In genomic region chr5:44646016-44646415, GRCh38 we compare ENCODE assay signal across 26 cellular contexts.
DNase-seq lines count a peak whose midpoint lies in the region; TF ChIP-seq lines count a peak whose summit lies in the region.
"Had no signal": no experiment of that assay in that cellular context is flagged by ENCODE, and none has a peak within 500 bp of the region (broad histone marks: within the 10 kb centered on the region; RNA-seq: fewer than 3 reads in every experiment).

No MANE protein-coding gene starts in this region.

- H3K4me3 ChIP-seq in SJCRH30 (peak overlapping the region; percentile 30), mesenchymal stem cell (ENCODE audit: insufficient read depth in 1 of 2, low read depth in 1 of 2, low read length in 2 of 2) (no peak overlapping the region), skeletal muscle tissue (ENCODE audit: low read length in 3 of 3) (no peak overlapping the region), trophoblast cell (ENCODE audit: low read depth, low read length) (no peak overlapping the region), GM23248 (no peak overlapping the region)
- H3K4me3 ChIP-seq: colonic mucosa, spleen, thoracic aorta had no signal

- H3K79me2 ChIP-seq in trophoblast cell (ENCODE audit: control insufficient read depth, insufficient read depth, low read length, poor library complexity) (no peaks in the 10 kb centered on the region), GM23248 (ENCODE audit: insufficient read depth) (no peaks in the 10 kb centered on the region)

- H2BK5ac ChIP-seq in mesenchymal stem cell (ENCODE audit: low read depth, low read length, poor library complexity, severe bottlenecking) (no peak overlapping the region), trophoblast cell (ENCODE audit: low read depth, low read length, poor library complexity) (no peak overlapping the region)

- H3K36me3 ChIP-seq in SJCRH30 (no peaks in the 10 kb centered on the region), mesenchymal stem cell (ENCODE audit: control insufficient read depth in 1 of 2, insufficient read depth in 2 of 2, low read depth in 1 of 2, low read length in 2 of 2) (no peaks in the 10 kb centered on the region), skeletal muscle tissue (ENCODE audit: control insufficient read depth in 3 of 3, insufficient read depth in 3 of 3, low read length in 3 of 3) (no peaks in the 10 kb centered on the region), trophoblast cell (ENCODE audit: control insufficient read depth in 1 of 2, insufficient read depth in 2 of 2, low read length in 2 of 2) (no peaks in the 10 kb centered on the region), GM23248 (ENCODE audit: low read depth) (no peaks in the 10 kb centered on the region)
- H3K36me3 ChIP-seq: colonic mucosa, neutrophil, spleen, thoracic aorta had no signal

- H3K79me1 ChIP-seq in mesenchymal stem cell (replicated peaks; ENCODE audit: low read length, poor library complexity, severe bottlenecking) (no peaks in the 10 kb centered on the region), trophoblast cell (ENCODE audit: low read length) (no peaks in the 10 kb centered on the region)

- H3F3A ChIP-seq in GM23248 (ENCODE audit: insufficient read depth): no peaks in the 10 kb centered on the region

- no peak for TF ChIP-seq CTCF in endothelial cell (IDR thresholded peaks at IDR 0.05; ENCODE audit: unreplicated experiment)

- H3K23ac ChIP-seq in mesenchymal stem cell (ENCODE audit: low read length in 2 of 2): no peak overlapping the region
- H3K23ac ChIP-seq in trophoblast cell (ENCODE audit: low read length): no peak overlapping the region

- no peaks in the 10 kb centered on the region for H3K9me3 Mint-ChIP-seq in endothelial cell (ENCODE audit: unreplicated experiment)
- H3K9me3 Mint-ChIP-seq: activated CD4-positive, alpha-beta T cell treated with anti-CD3 and anti-CD28 coated beads, Interleukin-2, amount 10 ng/mL, durations not matched to agents 24 days and 14 days; activated naive CD8-positive, alpha-beta T cell treated with anti-CD3 and anti-CD28 coated beads for 36 hours; activated T-helper 17 cell treated with anti-CD3 and anti-CD28 coated beads, Interleukin-2, amount 50 U/mL, for 72 hours; CD8-positive, alpha-beta T cell; endodermal cell had no signal

- no peaks in the 10 kb centered on the region for H3K27me3 Mint-ChIP-seq in endothelial cell (ENCODE audit: unreplicated experiment)
- H3K27me3 Mint-ChIP-seq: activated CD4-positive, alpha-beta T cell treated with anti-CD3 and anti-CD28 coated beads, Interleukin-2, amount 10 ng/mL, durations not matched to agents 24 days and 14 days; activated naive CD8-positive, alpha-beta T cell treated with anti-CD3 and anti-CD28 coated beads for 36 hours; activated T-helper 17 cell treated with anti-CD3 and anti-CD28 coated beads, Interleukin-2, amount 50 U/mL, for 72 hours had no signal

- H3K9me3 ChIP-seq in SJCRH30 (replicated peaks) (no peaks in the 10 kb centered on the region), mesenchymal stem cell (ENCODE audit: control insufficient read depth, low read length) (no peaks in the 10 kb centered on the region), skeletal muscle tissue (ENCODE audit: control insufficient read depth in 3 of 3, low read length in 3 of 3) (no peaks in the 10 kb centered on the region), trophoblast cell (ENCODE audit: insufficient read depth, low read depth, low read length) (peaks cover 3% of the 10 kb centered on the region), GM23248 (ENCODE audit: low read depth) (no peaks in the 10 kb centered on the region)
- H3K9me3 ChIP-seq: colonic mucosa, neutrophil, SK-N-SH, thoracic aorta had no signal

- H3K27me3 ChIP-seq in SJCRH30 (no peaks in the 10 kb centered on the region), mesenchymal stem cell (ENCODE audit: control insufficient read depth in 1 of 2, insufficient read depth in 1 of 2, low read length in 2 of 2) (no peaks in the 10 kb centered on the region), skeletal muscle tissue (ENCODE audit: control insufficient read depth in 3 of 3, insufficient read depth in 3 of 3, low read length in 3 of 3) (no peaks in the 10 kb centered on the region), trophoblast cell (ENCODE audit: insufficient read depth, low read length) (no peaks in the 10 kb centered on the region), GM23248 (replicated peaks; ENCODE audit: insufficient read depth) (0 out of 2 replicates have a peak, but pooled peaks cover 4% of the 10 kb centered on the region)
- H3K27me3 ChIP-seq: colonic mucosa, neutrophil, spleen had no signal

- H4K91ac ChIP-seq in mesenchymal stem cell (ENCODE audit: low read length) (no peak overlapping the region), trophoblast cell (ENCODE audit: low read depth, low read length) (no peak overlapping the region)

- no peak overlapping the region for H2AFZ ChIP-seq in mesenchymal stem cell (ENCODE audit: low read depth, low read length)
- H2AFZ ChIP-seq in trophoblast cell (ENCODE audit: insufficient read depth, low read length, poor library complexity): no peak overlapping the region
- no peak overlapping the region for H2AFZ ChIP-seq in GM23248

- H3K4ac ChIP-seq in mesenchymal stem cell (ENCODE audit: low read depth in 1 of 2, low read length in 2 of 2) (no peak overlapping the region), trophoblast cell (ENCODE audit: low read depth, low read length) (no peak overlapping the region)

- H3K27ac Mint-ChIP-seq in endothelial cell (ENCODE audit: unreplicated experiment): peak overlapping the region; percentile 36
- H3K27ac Mint-ChIP-seq: activated CD4-positive, alpha-beta T cell treated with anti-CD3 and anti-CD28 coated beads, Interleukin-2, amount 10 ng/mL, durations not matched to agents 24 days and 14 days; activated naive CD8-positive, alpha-beta T cell treated with anti-CD3 and anti-CD28 coated beads for 36 hours; activated T-helper 17 cell treated with anti-CD3 and anti-CD28 coated beads, Interleukin-2, amount 50 U/mL, for 72 hours; CD8-positive, alpha-beta T cell; endodermal cell; HFFc6 had no signal

- H4K8ac ChIP-seq in mesenchymal stem cell (ENCODE audit: low read length) (no peak overlapping the region), trophoblast cell (ENCODE audit: low read depth, low read length) (no peak overlapping the region)

- no peaks in the 10 kb centered on the region for H3K9me2 ChIP-seq in GM23248 (ENCODE audit: insufficient read depth)
- H3K9me2 ChIP-seq: SK-N-SH had no signal

- H2AK5ac ChIP-seq in mesenchymal stem cell (ENCODE audit: low read length, severe bottlenecking) (no peak overlapping the region), trophoblast cell (ENCODE audit: low read length) (no peak overlapping the region)

- no peak overlapping the region for H3K4me3 Mint-ChIP-seq in endothelial cell (ENCODE audit: unreplicated experiment)
- H3K4me3 Mint-ChIP-seq: activated CD4-positive, alpha-beta T cell treated with anti-CD3 and anti-CD28 coated beads, Interleukin-2, amount 10 ng/mL, durations not matched to agents 24 days and 14 days; activated naive CD8-positive, alpha-beta T cell treated with anti-CD3 and anti-CD28 coated beads for 36 hours; activated T-helper 17 cell treated with anti-CD3 and anti-CD28 coated beads, Interleukin-2, amount 50 U/mL, for 72 hours; CD8-positive, alpha-beta T cell; endodermal cell; HFFc6 had no signal

- peak; percentile 53 to 81 for DNase-seq in SJCRH30
- no peak for DNase-seq in endothelial cell (ENCODE audit: low spot score)
- peak; percentile 57 for DNase-seq in mesenchymal stem cell
- no peak for DNase-seq in trophoblast cell
- no peak for DNase-seq in GM23248
- DNase-seq in hypothalamus (lab: John Stamatoyannopoulos, UW): no peak
- DNase-seq: activated CD4-positive, alpha-beta T cell treated with anti-CD3 and anti-CD28 coated beads, Interleukin-2, amount 10 ng/mL, durations not matched to agents 24 days and 14 days; activated naive CD8-positive, alpha-beta T cell treated with anti-CD3 and anti-CD28 coated beads for 36 hours; AML-193; CD8-positive, alpha-beta T cell; colonic mucosa; endodermal cell; HFFc6; NCI-H1105; NCI-H2029; NCI-H226; SK-N-SH; spleen; stimulated activated CD4-positive, alpha-beta T cell treated with anti-CD3 and anti-CD28 coated beads, Interleukin-4, amount 100 ng/mL, for 1 hour; stimulated activated naive CD4-positive, alpha-beta T cell; T-helper 2 cell had no signal

- 5% methylated on average over 3 of the region's 4 CpGs for WGBS in mesenchymal stem cell
- WGBS in trophoblast cell (ENCODE audit: extremely low coverage, insufficient coverage, insufficient read length): no CpG with 5 or more reads among the region's 4 CpGs
- WGBS in GM23248 (ENCODE audit: low coverage in 1 of 2, low lambda C conversion rate in 2 of 2, missing lambda C conversion rate in 2 of 2), 2 experiments: 58 to 60% methylated on average over 4 of the region's 4 CpGs

- no peak overlapping the region for H4K12ac ChIP-seq in trophoblast cell (ENCODE audit: low read depth, low read length)

- H3K4me2 ChIP-seq in mesenchymal stem cell (ENCODE audit: low read length, poor library complexity, severe bottlenecking): no peak overlapping the region
- no peak overlapping the region for H3K4me2 ChIP-seq in trophoblast cell (ENCODE audit: low read length)
- H3K4me2 ChIP-seq in GM23248 (ENCODE audit: unreplicated experiment): no peak overlapping the region
- H3K4me2 ChIP-seq: KMS-11, SK-N-SH had no signal

- no peak overlapping the region for H3K9ac ChIP-seq in mesenchymal stem cell (ENCODE audit: low read length)
- H3K9ac ChIP-seq in skeletal muscle tissue (ENCODE audit: low read depth in 1 of 3, low read length in 3 of 3): peak overlapping the region in 1 of 3 donors; percentile 15
- no peak overlapping the region for H3K9ac ChIP-seq in trophoblast cell (ENCODE audit: low read length)
- H3K9ac ChIP-seq in GM23248: no peak overlapping the region
- H3K9ac ChIP-seq: KMS-11, SK-N-SH had no signal

- no peaks in the 10 kb centered on the region for H4K20me1 ChIP-seq in GM23248 (ENCODE audit: insufficient read depth)

- H3K36me3 Mint-ChIP-seq in endothelial cell (ENCODE audit: low read depth, unreplicated experiment): no peaks in the 10 kb centered on the region
- H3K36me3 Mint-ChIP-seq: activated naive CD8-positive, alpha-beta T cell treated with anti-CD3 and anti-CD28 coated beads for 36 hours; CD8-positive, alpha-beta T cell had no signal

- in situ Hi-C loops in GM23248 (cut with MboI): no loop called here

- H3K4me1 Mint-ChIP-seq in endothelial cell (ENCODE audit: unreplicated experiment): peaks cover 5% of the 10 kb centered on the region
- H3K4me1 Mint-ChIP-seq: activated CD4-positive, alpha-beta T cell treated with anti-CD3 and anti-CD28 coated beads, Interleukin-2, amount 10 ng/mL, durations not matched to agents 24 days and 14 days; activated naive CD8-positive, alpha-beta T cell treated with anti-CD3 and anti-CD28 coated beads for 36 hours; activated T-helper 17 cell treated with anti-CD3 and anti-CD28 coated beads, Interleukin-2, amount 50 U/mL, for 72 hours had no signal

- H3K4me1 ChIP-seq in SJCRH30: peaks cover 23% of the 10 kb centered on the region
- no peaks in the 10 kb centered on the region for H3K4me1 ChIP-seq in mesenchymal stem cell (ENCODE audit: control insufficient read depth, insufficient read depth, low read depth, low read length)
- peaks cover 0 to 3% (median 0%) of the 10 kb centered on the region in 3 donors for H3K4me1 ChIP-seq in skeletal muscle tissue (ENCODE audit: control insufficient read depth in 3 of 3, insufficient read depth in 3 of 3, low read length in 3 of 3)
- peaks cover 0 to 1% of the 10 kb centered on the region in 2 experiments for H3K4me1 ChIP-seq in trophoblast cell (ENCODE audit: control insufficient read depth in 1 of 2, insufficient read depth in 2 of 2, low read length in 2 of 2)
- no peaks in the 10 kb centered on the region for H3K4me1 ChIP-seq in GM23248 (ENCODE audit: insufficient read depth)
- H3K4me1 ChIP-seq: colonic mucosa, spleen had no signal

- H2BK15ac ChIP-seq in mesenchymal stem cell (ENCODE audit: low read depth, poor library complexity, severe bottlenecking): no peak overlapping the region

- H3K18ac ChIP-seq in mesenchymal stem cell (ENCODE audit: low read depth in 1 of 2, low read length in 2 of 2) (no peak overlapping the region), trophoblast cell (ENCODE audit: low read length) (no peak overlapping the region)

- no peak overlapping the region for H2BK120ac ChIP-seq in mesenchymal stem cell (ENCODE audit: low read depth, low read length)
- H2BK120ac ChIP-seq in trophoblast cell (ENCODE audit: insufficient read depth, low read length, poor library complexity): no peak overlapping the region

- H2BK12ac ChIP-seq in mesenchymal stem cell (ENCODE audit: low read length in 2 of 2) (no peak overlapping the region), trophoblast cell (ENCODE audit: low read length) (no peak overlapping the region)

- H3K27ac ChIP-seq in SJCRH30: no peak overlapping the region
- no peak overlapping the region for H3K27ac ChIP-seq in mesenchymal stem cell (ENCODE audit: low read length, poor library complexity, severe bottlenecking)
- peak overlapping the region; percentile 54 for H3K27ac ChIP-seq in skeletal muscle tissue (ENCODE audit: low read depth, low read length)
- H3K27ac ChIP-seq in trophoblast cell (ENCODE audit: low read depth, low read length): no peak overlapping the region
- no peak overlapping the region for H3K27ac ChIP-seq in GM23248
- H3K27ac ChIP-seq: colonic mucosa, KMS-11, neutrophil, spleen, thoracic aorta had no signal

- H3K14ac ChIP-seq in mesenchymal stem cell (ENCODE audit: low read length in 2 of 2): no peak overlapping the region
- H3K14ac ChIP-seq in trophoblast cell (ENCODE audit: low read length): no peak overlapping the region

Comparison
In these comparisons a context has a peak if more than half of its experiments do, and no peak if none do; other contexts are left out.
1. DNase-seq: peak in SJCRH30 (2 of 2) and mesenchymal stem cell (single experiment); none in endothelial cell (single experiment), trophoblast cell (0 of 2), GM23248 (single experiment) and hypothalamus (0 of 51).